Comparison of ENCODE assay signal across 29 cellular contexts in genomic region chr4:34512631-34513030, GRCh38.
"Had no signal": no experiment of that assay in that cellular context is flagged by ENCODE, and none has a peak within 500 bp of the region (broad histone marks: within the 10 kb centered on the region; RNA-seq: fewer than 3 reads in every experiment).

No MANE protein-coding gene starts in this region.

- H3K4me1 ChIP-seq: ascending aorta, body of pancreas, SJSA1 had no signal

- H3K27ac ChIP-seq: ascending aorta, body of pancreas, SJSA1 had no signal

- H3K36me3 Mint-ChIP-seq: activated CD8-positive, alpha-beta memory T cell treated with anti-CD3 and anti-CD28 coated beads, Interleukin-2, amount 10 ng/mL, durations not matched to agents 7 days and 5 days; activated naive CD4-positive, alpha-beta T cell treated with anti-CD3 and anti-CD28 coated beads, Interleukin-2, amount 50 U/mL, for 24 hours had no signal

- H3K27me3 Mint-ChIP-seq: activated B cell treated with CpG ODN at 0.5 μM for 24 hours; activated CD4-positive, alpha-beta T cell treated with anti-CD3 and anti-CD28 coated beads, Interleukin-2, amount 10 ng/mL, durations not matched to agents 24 days and 14 days; activated CD8-positive, alpha-beta memory T cell treated with anti-CD3 and anti-CD28 coated beads, Interleukin-2, amount 10 ng/mL, durations not matched to agents 7 days and 5 days; activated naive CD4-positive, alpha-beta T cell treated with anti-CD3 and anti-CD28 coated beads, Interleukin-2, amount 50 U/mL, for 24 hours; activated naive CD8-positive, alpha-beta T cell treated with anti-CD3 and anti-CD28 coated beads, Interleukin-2, amount 50 U/mL, for 24 hours; activated T-cell treated with anti-CD3 and anti-CD28 coated beads, Interleukin-2, amount 50 U/mL, for 24 hours; central memory CD8-positive, alpha-beta T cell had no signal

- H3K4me1 Mint-ChIP-seq: activated B cell treated with CpG ODN at 0.5 μM for 24 hours; activated CD4-positive, alpha-beta T cell treated with anti-CD3 and anti-CD28 coated beads, Interleukin-2, amount 10 ng/mL, durations not matched to agents 24 days and 14 days; activated CD8-positive, alpha-beta memory T cell treated with anti-CD3 and anti-CD28 coated beads, Interleukin-2, amount 10 ng/mL, durations not matched to agents 7 days and 5 days; activated naive CD4-positive, alpha-beta T cell treated with anti-CD3 and anti-CD28 coated beads, Interleukin-2, amount 50 U/mL, for 24 hours; activated naive CD8-positive, alpha-beta T cell treated with anti-CD3 and anti-CD28 coated beads, Interleukin-2, amount 50 U/mL, for 24 hours; central memory CD8-positive, alpha-beta T cell had no signal

- H3K9me3 Mint-ChIP-seq: activated CD4-positive, alpha-beta T cell treated with anti-CD3 and anti-CD28 coated beads, Interleukin-2, amount 10 ng/mL, durations not matched to agents 24 days and 14 days had no signal

- DNase-seq: activated B cell treated with CpG ODN at 0.5 μM for 24 hours; activated CD4-positive, alpha-beta T cell treated with anti-CD3 and anti-CD28 coated beads for 1 hour; activated CD4-positive, alpha-beta T cell treated with anti-CD3 and anti-CD28 coated beads, Interleukin-2, amount 10 ng/mL, durations not matched to agents 24 days and 14 days; activated CD4-positive, alpha-beta T cell treated with anti-CD3 and anti-CD28 coated beads, Interleukin-2, amount 50 U/mL, for 48 hours; activated CD8-positive, alpha-beta memory T cell treated with anti-CD3 and anti-CD28 coated beads, Interleukin-2, amount 10 ng/mL, durations not matched to agents 7 days and 5 days; activated effector memory CD4-positive, alpha-beta T cell treated with Interleukin-2 at 50 U/mL for 16 hours; activated naive CD4-positive, alpha-beta T cell; activated naive CD8-positive, alpha-beta T cell treated with anti-CD3 and anti-CD28 coated beads, Interleukin-2, amount 50 U/mL, for 24 hours; activated T-cell treated with anti-CD3 and anti-CD28 coated beads, Interleukin-2, amount 50 U/mL, for 24 hours; amniotic stem cell; body of pancreas; MG63; MV-4-11; NCI-H1092 treated with DMSO at 0.1 percent for 48 hours; NCI-H1417 treated with DMSO at 0.1 percent for 48 hours; NCI-H1694; NCI-H2029 treated with DMSO at 0.1 percent for 48 hours; NCI-H345; NCI-H510A; NCI-H69; PC-3; SHP77; T-helper 9 cell had no signal

- H3K9me3 ChIP-seq: ascending aorta, body of pancreas, MG63, SJSA1 had no signal

- H3K4me3 ChIP-seq: ascending aorta, body of pancreas, MG63, SJSA1 had no signal

- ATAC-seq: activated CD8-positive, alpha-beta memory T cell treated with anti-CD3 and anti-CD28 coated beads, Interleukin-2, amount 10 ng/mL, durations not matched to agents 7 days and 5 days; activated naive CD8-positive, alpha-beta T cell treated with anti-CD3 and anti-CD28 coated beads, Interleukin-2, amount 50 U/mL, for 24 hours; body of pancreas; PC-3 had no signal

- H3K4me3 Mint-ChIP-seq: activated B cell treated with CpG ODN at 0.5 μM for 24 hours; activated CD4-positive, alpha-beta T cell treated with anti-CD3 and anti-CD28 coated beads, Interleukin-2, amount 10 ng/mL, durations not matched to agents 24 days and 14 days; activated CD8-positive, alpha-beta memory T cell treated with anti-CD3 and anti-CD28 coated beads, Interleukin-2, amount 10 ng/mL, durations not matched to agents 7 days and 5 days; activated naive CD4-positive, alpha-beta T cell treated with anti-CD3 and anti-CD28 coated beads, Interleukin-2, amount 50 U/mL, for 24 hours; activated naive CD8-positive, alpha-beta T cell treated with anti-CD3 and anti-CD28 coated beads, Interleukin-2, amount 50 U/mL, for 24 hours; activated T-cell treated with anti-CD3 and anti-CD28 coated beads, Interleukin-2, amount 50 U/mL, for 24 hours; activated T-helper 1 cell treated with anti-CD3 and anti-CD28 coated beads, Interleukin-12 subunit alpha, Interleukin-12 subunit beta, Interleukin-2, Interleukin-4 antibody, amounts not matched to agents 30 ng/mL and 10 ng/mL and 1 ng/mL, durations not matched to agents 14 hours and 24 hours and 36 hours; central memory CD8-positive, alpha-beta T cell; T-helper 1 cell treated with Interleukin-12 subunit alpha and Interleukin-12 subunit beta and Interleukin-4 antibody, amounts not matched to agents 30 μg/mL and 1 μg/mL, for 36 hours had no signal

- H3K27me3 ChIP-seq: ascending aorta, body of pancreas, MG63, SJSA1 had no signal

- H3K27ac Mint-ChIP-seq: activated B cell treated with CpG ODN at 0.5 μM for 24 hours; activated CD4-positive, alpha-beta T cell treated with anti-CD3 and anti-CD28 coated beads, Interleukin-2, amount 10 ng/mL, durations not matched to agents 24 days and 14 days; activated CD8-positive, alpha-beta memory T cell treated with anti-CD3 and anti-CD28 coated beads, Interleukin-2, amount 10 ng/mL, durations not matched to agents 7 days and 5 days; activated naive CD8-positive, alpha-beta T cell treated with anti-CD3 and anti-CD28 coated beads, Interleukin-2, amount 50 U/mL, for 24 hours; activated T-cell treated with anti-CD3 and anti-CD28 coated beads, Interleukin-2, amount 50 U/mL, for 24 hours; activated T-helper 1 cell treated with anti-CD3 and anti-CD28 coated beads, Interleukin-12 subunit alpha, Interleukin-12 subunit beta, Interleukin-2, Interleukin-4 antibody, amounts not matched to agents 30 ng/mL and 10 ng/mL and 1 ng/mL, durations not matched to agents 14 hours and 24 hours and 36 hours; T-helper 1 cell treated with Interleukin-12 subunit alpha and Interleukin-12 subunit beta and Interleukin-4 antibody, amounts not matched to agents 30 μg/mL and 1 μg/mL, for 36 hours had no signal

- H3K36me3 ChIP-seq: ascending aorta, MG63, SJSA1 had no signal
